In the genomic region with DNA sequence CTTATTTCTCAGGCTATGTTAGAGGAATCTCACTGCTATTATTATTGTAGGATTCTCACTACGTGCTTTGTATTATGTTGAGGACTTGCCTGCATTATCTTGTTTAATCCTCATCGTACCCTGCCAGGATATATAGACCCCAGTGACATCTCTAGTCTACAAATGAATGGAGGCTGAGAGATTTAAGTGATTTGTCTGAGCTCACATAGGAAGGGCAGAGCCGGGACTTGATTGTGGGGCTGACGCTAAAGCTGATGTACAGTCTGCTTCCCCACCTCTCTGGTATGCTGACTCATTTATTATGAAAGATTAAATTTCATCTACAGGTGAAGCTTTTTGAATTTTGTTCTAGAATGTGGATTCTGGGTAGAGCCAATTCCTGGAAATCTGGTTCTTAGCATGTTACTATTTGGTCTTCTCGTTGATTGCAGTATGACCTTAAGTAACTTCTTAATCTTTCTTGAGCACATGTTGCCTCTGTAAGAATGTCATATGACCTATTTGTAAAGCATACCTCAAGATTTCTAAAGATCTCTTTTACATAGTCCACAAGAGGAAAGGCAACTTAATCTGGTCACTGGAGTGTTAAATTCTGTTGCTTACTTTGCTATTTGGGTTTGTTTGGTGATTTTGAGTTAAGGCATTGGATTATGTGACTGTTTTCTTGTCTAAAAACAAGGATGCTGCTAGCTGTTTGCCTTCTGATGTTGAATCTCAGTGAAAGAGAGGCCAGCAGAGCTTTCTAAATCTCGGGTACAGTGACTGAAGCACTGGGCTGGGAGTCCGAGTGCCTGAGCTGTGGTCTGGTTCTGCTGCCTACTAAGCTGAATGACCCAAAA, we compare ENCODE assay signal across 1 cellular context.
TF ChIP-seq lines count a peak whose summit lies in the region.

No MANE protein-coding gene starts in this region.

TF ChIP-seq in K562, 482 proteins besides CTCF, POLR2A, EP300 and RAD21 (continued from another document):
- TF ChIP-seq, protein P1, sequence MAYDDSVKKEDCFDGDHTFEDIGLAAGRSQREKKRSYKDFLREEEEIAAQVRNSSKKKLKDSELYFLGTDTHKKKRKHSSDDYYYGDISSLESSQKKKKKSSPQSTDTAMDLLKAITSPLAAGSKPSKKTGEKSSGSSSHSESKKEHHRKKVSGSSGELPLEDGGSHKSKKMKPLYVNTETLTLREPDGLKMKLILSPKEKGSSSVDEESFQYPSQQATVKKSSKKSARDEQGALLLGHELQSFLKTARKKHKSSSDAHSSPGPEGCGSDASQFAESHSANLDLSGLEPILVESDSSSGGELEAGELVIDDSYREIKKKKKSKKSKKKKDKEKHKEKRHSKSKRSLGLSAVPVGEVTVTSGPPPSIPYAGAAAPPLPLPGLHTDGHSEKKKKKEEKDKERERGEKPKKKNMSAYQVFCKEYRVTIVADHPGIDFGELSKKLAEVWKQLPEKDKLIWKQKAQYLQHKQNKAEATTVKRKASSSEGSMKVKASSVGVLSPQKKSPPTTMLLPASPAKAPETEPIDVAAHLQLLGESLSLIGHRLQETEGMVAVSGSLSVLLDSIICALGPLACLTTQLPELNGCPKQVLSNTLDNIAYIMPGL (CRISPR knock-in tag; IDR thresholded peaks at IDR 0.05) = no peak
- TF ChIP-seq FOSL1 (tag; conservative IDR thresholded peaks at IDR 0.05) = peak; percentile 71
- TF ChIP-seq TBL1XR1 (IDR thresholded peaks at IDR 0.05; ENCODE audit: low read length in 2 of 2) = peak in 1 of 2 experiments; percentile 94; a peak in 2 of 4 replicates
- TF ChIP-seq, protein P2, sequence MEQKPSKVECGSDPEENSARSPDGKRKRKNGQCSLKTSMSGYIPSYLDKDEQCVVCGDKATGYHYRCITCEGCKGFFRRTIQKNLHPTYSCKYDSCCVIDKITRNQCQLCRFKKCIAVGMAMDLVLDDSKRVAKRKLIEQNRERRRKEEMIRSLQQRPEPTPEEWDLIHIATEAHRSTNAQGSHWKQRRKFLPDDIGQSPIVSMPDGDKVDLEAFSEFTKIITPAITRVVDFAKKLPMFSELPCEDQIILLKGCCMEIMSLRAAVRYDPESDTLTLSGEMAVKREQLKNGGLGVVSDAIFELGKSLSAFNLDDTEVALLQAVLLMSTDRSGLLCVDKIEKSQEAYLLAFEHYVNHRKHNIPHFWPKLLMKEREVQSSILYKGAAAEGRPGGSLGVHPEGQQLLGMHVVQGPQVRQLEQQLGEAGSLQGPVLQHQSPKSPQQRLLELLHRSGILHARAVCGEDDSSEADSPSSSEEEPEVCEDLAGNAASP (IDR thresholded peaks at IDR 0.05) = peak; percentile 55; the same call in 1 of the 2 replicates
- TF ChIP-seq ZEB2 (IDR thresholded peaks at IDR 0.05) = peak; percentile 88
- peak; percentile 90 for TF ChIP-seq ZNF316 (IDR thresholded peaks at IDR 0.05)
- TF ChIP-seq ZNF197 (CRISPR knock-in tag; IDR thresholded peaks at IDR 0.05; ENCODE audit: low read depth) = peak; percentile 74; the same call in 1 of the 2 replicates
- peak; percentile 68; the same call in 1 of the 2 replicates for TF ChIP-seq ATF7 (IDR thresholded peaks at IDR 0.05)
- TF ChIP-seq FOXJ2 (tag; IDR thresholded peaks at IDR 0.05) = peak; percentile 67; the same call in 1 of the 2 replicates
- TF ChIP-seq TAL1 (IDR thresholded peaks at IDR 0.05) = peak; percentile 87
- TF ChIP-seq HSF4 (CRISPR knock-in tag; IDR thresholded peaks at IDR 0.05; ENCODE audit: borderline replicate concordance) = no peak
- no peak for TF ChIP-seq PTRF (tag; IDR thresholded peaks at IDR 0.05)
- TF ChIP-seq U2AF1 (optimal IDR thresholded peaks at IDR 0.05; ENCODE audit: low read depth, low read length) = no peak
- TF ChIP-seq, protein P3, sequence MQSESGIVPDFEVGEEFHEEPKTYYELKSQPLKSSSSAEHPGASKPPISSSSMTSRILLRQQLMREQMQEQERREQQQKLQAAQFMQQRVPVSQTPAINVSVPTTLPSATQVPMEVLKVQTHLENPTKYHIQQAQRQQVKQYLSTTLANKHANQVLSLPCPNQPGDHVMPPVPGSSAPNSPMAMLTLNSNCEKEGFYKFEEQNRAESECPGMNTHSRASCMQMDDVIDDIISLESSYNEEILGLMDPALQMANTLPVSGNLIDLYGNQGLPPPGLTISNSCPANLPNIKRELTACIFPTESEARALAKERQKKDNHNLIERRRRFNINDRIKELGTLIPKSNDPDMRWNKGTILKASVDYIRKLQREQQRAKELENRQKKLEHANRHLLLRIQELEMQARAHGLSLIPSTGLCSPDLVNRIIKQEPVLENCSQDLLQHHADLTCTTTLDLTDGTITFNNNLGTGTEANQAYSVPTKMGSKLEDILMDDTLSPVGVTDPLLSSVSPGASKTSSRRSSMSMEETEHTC (IDR thresholded peaks at IDR 0.05) = 0 out of 2 replicates have a peak, but pooled peaks have one; percentile 54
- TF ChIP-seq TEAD1 (CRISPR knock-in tag; IDR thresholded peaks at IDR 0.05) = 0 out of 4 replicates have a peak, but pooled peaks of 1 of the 2 experiments have one; percentile 48
- 0 out of 2 replicates have a peak, but pooled peaks have one; percentile 15 for TF ChIP-seq CREM (IDR thresholded peaks at IDR 0.05; ENCODE audit: low read depth)
- TF ChIP-seq KDM4B (IDR thresholded peaks at IDR 0.05; ENCODE audit: borderline replicate concordance in 2 of 2, low read depth in 1 of 2) = no peak
- TF ChIP-seq TEAD4 (IDR thresholded peaks at IDR 0.05; ENCODE audit: low read length) = peak; percentile 90
- no peak for TF ChIP-seq TEAD4 (CRISPR knock-in tag; IDR thresholded peaks at IDR 0.05; ENCODE audit: borderline replicate concordance)
- TF ChIP-seq TRIM24 (IDR thresholded peaks at IDR 0.05) = peak in 1 of 2 experiments; percentile 72; a peak in 2 of 4 replicates
- peak; percentile 72 for TF ChIP-seq PML (IDR thresholded peaks at IDR 0.05; ENCODE audit: low read length)
- peak; percentile 72 for TF ChIP-seq MAFF (IDR thresholded peaks at IDR 0.05; ENCODE audit: low read length)
- TF ChIP-seq SETDB1 (IDR thresholded peaks at IDR 0.05; ENCODE audit: low read length) = no peak
- TF ChIP-seq, protein P4, sequence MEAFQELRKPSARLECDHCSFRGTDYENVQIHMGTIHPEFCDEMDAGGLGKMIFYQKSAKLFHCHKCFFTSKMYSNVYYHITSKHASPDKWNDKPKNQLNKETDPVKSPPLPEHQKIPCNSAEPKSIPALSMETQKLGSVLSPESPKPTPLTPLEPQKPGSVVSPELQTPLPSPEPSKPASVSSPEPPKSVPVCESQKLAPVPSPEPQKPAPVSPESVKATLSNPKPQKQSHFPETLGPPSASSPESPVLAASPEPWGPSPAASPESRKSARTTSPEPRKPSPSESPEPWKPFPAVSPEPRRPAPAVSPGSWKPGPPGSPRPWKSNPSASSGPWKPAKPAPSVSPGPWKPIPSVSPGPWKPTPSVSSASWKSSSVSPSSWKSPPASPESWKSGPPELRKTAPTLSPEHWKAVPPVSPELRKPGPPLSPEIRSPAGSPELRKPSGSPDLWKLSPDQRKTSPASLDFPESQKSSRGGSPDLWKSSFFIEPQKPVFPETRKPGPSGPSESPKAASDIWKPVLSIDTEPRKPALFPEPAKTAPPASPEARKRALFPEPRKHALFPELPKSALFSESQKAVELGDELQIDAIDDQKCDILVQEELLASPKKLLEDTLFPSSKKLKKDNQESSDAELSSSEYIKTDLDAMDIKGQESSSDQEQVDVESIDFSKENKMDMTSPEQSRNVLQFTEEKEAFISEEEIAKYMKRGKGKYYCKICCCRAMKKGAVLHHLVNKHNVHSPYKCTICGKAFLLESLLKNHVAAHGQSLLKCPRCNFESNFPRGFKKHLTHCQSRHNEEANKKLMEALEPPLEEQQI (IDR thresholded peaks at IDR 0.05) = peak; percentile 14; the same call in 1 of the 2 replicates
- TF ChIP-seq JUND (IDR thresholded peaks at IDR 0.05; ENCODE audit: borderline replicate concordance, low read depth, low read length) = peak; percentile 70; the same call in 1 of the 2 replicates
- no peak; the same call in 1 of the 3 replicates for TF ChIP-seq JUND (tag; IDR thresholded peaks at IDR 0.05; ENCODE audit: borderline replicate concordance, low read depth, low read length)
- TF ChIP-seq BCL6 (CRISPR knock-in tag; IDR thresholded peaks at IDR 0.05) = no peak
- peak; percentile 88 for TF ChIP-seq SMARCE1 (IDR thresholded peaks at IDR 0.05)
- 0 out of 2 replicates have a peak, but pooled peaks have one; percentile 86 for TF ChIP-seq NR1H2 (CRISPR knock-in tag; IDR thresholded peaks at IDR 0.05)
- peak; percentile 89 for TF ChIP-seq TCF3 (CRISPR knock-in tag; IDR thresholded peaks at IDR 0.05)
- peak; percentile 89 for TF ChIP-seq LEF1 (IDR thresholded peaks at IDR 0.05)
